Comparison of ENCODE assay signal across 10 cellular contexts in the genomic region with DNA sequence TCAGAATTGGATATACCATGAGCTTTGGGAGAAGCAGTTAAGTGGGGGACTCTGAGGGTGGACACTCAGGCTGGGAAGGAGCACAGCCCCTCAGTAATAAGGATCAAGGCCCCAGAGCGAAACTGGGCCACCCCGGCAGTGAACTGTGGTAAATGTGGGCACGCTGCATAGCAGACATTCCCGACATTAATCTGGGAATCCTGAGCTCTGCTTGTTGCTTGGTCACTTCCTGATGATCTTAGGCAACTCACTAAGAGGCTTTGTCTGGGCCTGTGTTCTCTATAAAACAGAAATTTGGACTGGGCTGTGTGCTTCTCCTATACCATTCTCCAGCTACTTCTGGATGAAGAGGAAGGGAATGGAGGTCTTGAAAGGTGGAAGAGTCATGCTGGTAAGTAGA. TPM values are rescaled to one million over a fixed set of nuclear protein-coding genes. Genes with fewer than 3 reads are reported as not detected.
DNase-seq lines count a peak whose midpoint lies in the region; ATAC-seq and TF ChIP-seq lines count a peak whose summit lies in the region.
"Had no signal": no experiment of that assay in that cellular context is flagged by ENCODE, and none has a peak within 500 bp of the region (broad histone marks: within the 10 kb centered on the region; RNA-seq: fewer than 3 reads in every experiment).

No MANE protein-coding gene starts in this region.

- H4K20me1 ChIP-seq in BLaER1 treated with 17β-estradiol and CSF1 and Interleukin-3, amounts not matched to agents 10 nM and 100 nM, result peaks cover 25 to 90% (median 64%) of the 10 kb centered on the region in 11 experiments; a peak in 19 of 22 replicates
- H4K20me1 ChIP-seq in Loucy (ENCODE audit: insufficient read depth, low read length, poor library complexity, severe bottlenecking) (peaks cover 24% of the 10 kb centered on the region), neural progenitor cell (ENCODE audit: low read depth) (peaks cover 9% of the 10 kb centered on the region)

- peaks cover 46 to 53% (median 50%) of the 10 kb centered on the region in 10 experiments for H3K4me1 ChIP-seq in BLaER1 treated with 17β-estradiol and CSF1 and Interleukin-3, amounts not matched to agents 10 nM and 100 nM
- H3K4me1 ChIP-seq in Loucy (ENCODE audit: insufficient read depth, low read length, poor library complexity, severe bottlenecking), result peaks cover 56% of the 10 kb centered on the region
- H3K4me1 ChIP-seq in neural progenitor cell, result peaks cover 7% of the 10 kb centered on the region

- 0 out of 22 replicates have a peak overlapping the region, but pooled peaks of 1 of the 11 experiments have one; percentile 12 for H3K9ac ChIP-seq in BLaER1 treated with 17β-estradiol and CSF1 and Interleukin-3, amounts not matched to agents 10 nM and 100 nM
- peak overlapping the region; percentile 68 for H3K9ac ChIP-seq in Loucy (ENCODE audit: low read depth, low read length, poor library complexity, severe bottlenecking)
- no peak overlapping the region for H3K9ac ChIP-seq in neural progenitor cell

- no peaks in the 10 kb centered on the region for H3K9me3 ChIP-seq in BLaER1 treated with 17β-estradiol and CSF1 and Interleukin-3, amounts not matched to agents 10 nM and 100 nM (replicated peaks in 1 of 11)
- no peaks in the 10 kb centered on the region for H3K9me3 ChIP-seq in Loucy (ENCODE audit: insufficient read depth, low read depth, low read length)
- H3K9me3 ChIP-seq in neural progenitor cell (ENCODE audit: low read depth), result no peaks in the 10 kb centered on the region

- H3K27me3 ChIP-seq in BLaER1 treated with 17β-estradiol and CSF1 and Interleukin-3, amounts not matched to agents 10 nM and 100 nM, result no peaks in the 10 kb centered on the region
- H3K27me3 ChIP-seq in Loucy (ENCODE audit: insufficient read depth, low read length, poor library complexity, severe bottlenecking) (no peaks in the 10 kb centered on the region), neural progenitor cell (no peaks in the 10 kb centered on the region)

- 0 out of 2 replicates have a peak, but pooled peaks cover 4% of the 10 kb centered on the region for H3F3A ChIP-seq in Loucy (ENCODE audit: low read depth)
- peaks cover 4% of the 10 kb centered on the region for H3F3A ChIP-seq in neural progenitor cell (ENCODE audit: low read depth)

- H3K36me3 ChIP-seq in BLaER1 treated with 17β-estradiol and CSF1 and Interleukin-3, amounts not matched to agents 10 nM and 100 nM, result peaks cover 10 to 25% (median 17%) of the 10 kb centered on the region in 11 experiments; a peak in 19 of 22 replicates
- no peaks in the 10 kb centered on the region for H3K36me3 ChIP-seq in Loucy (ENCODE audit: insufficient read depth, low read length)
- H3K36me3 ChIP-seq in neural progenitor cell, result no peaks in the 10 kb centered on the region

- H3K4me1 Mint-ChIP-seq in effector memory CD8-positive, alpha-beta T cell (ENCODE audit: low read depth in 2 of 2), result peaks cover 35 to 61% of the 10 kb centered on the region in 2 donors
- peaks cover 28% of the 10 kb centered on the region for H3K4me1 Mint-ChIP-seq in neural progenitor cell

- peak overlapping the region; percentile 14 to 31 for H3K27ac Mint-ChIP-seq in effector memory CD8-positive, alpha-beta T cell
- H3K27ac Mint-ChIP-seq in neural progenitor cell, result no peak overlapping the region

- no peak for DNase-seq in effector memory CD8-positive, alpha-beta T cell
- DNase-seq in neural progenitor cell (ENCODE audit: low spot score), result peak; percentile 28
- DNase-seq in stimulated activated CD4-positive, alpha-beta T cell treated with anti-CD3 and anti-CD28 coated beads, Interleukin-1b, Interleukin-23, amount 100 ng/mL, for 48 hours, result no peak
- DNase-seq in NCI-H446 (lab: John Stamatoyannopoulos, UW), result no peak
- DNase-seq: Calu3, NCI-H2081 had no signal

- H3K36me3 Mint-ChIP-seq in effector memory CD8-positive, alpha-beta T cell (ENCODE audit: insufficient read depth), result peaks cover 22% of the 10 kb centered on the region
- no peaks in the 10 kb centered on the region for H3K36me3 Mint-ChIP-seq in neural progenitor cell

- H3K9me2 ChIP-seq in Loucy (replicated peaks; ENCODE audit: low read depth, low read length), result no peaks in the 10 kb centered on the region

- H3K4me3 ChIP-seq in BLaER1 treated with 17β-estradiol and CSF1 and Interleukin-3, amounts not matched to agents 10 nM and 100 nM, result no peak overlapping the region
- peak overlapping the region; percentile 88 for H3K4me3 ChIP-seq in Loucy (ENCODE audit: low read length, poor library complexity, severe bottlenecking)
- H3K4me3 ChIP-seq in neural progenitor cell, result no peak overlapping the region

- H3K79me2 ChIP-seq in Loucy (ENCODE audit: insufficient read depth, low read length), result peaks cover 85% of the 10 kb centered on the region
- peaks cover 49% of the 10 kb centered on the region for H3K79me2 ChIP-seq in neural progenitor cell (ENCODE audit: low read depth)

- H2AFZ ChIP-seq in Loucy (ENCODE audit: low read length), result no peak overlapping the region
- H2AFZ ChIP-seq in neural progenitor cell (replicated peaks), result no peak overlapping the region

- no peak for TF ChIP-seq CTCF in Loucy (conservative IDR thresholded peaks at IDR 0.05; ENCODE audit: low read length)
- TF ChIP-seq CTCF in neural progenitor cell (IDR thresholded peaks at IDR 0.05), result no peak

- H3K27me3 Mint-ChIP-seq in effector memory CD8-positive, alpha-beta T cell, result no peaks in the 10 kb centered on the region
- H3K27me3 Mint-ChIP-seq in neural progenitor cell (ENCODE audit: insufficient read depth, low read depth), result no peaks in the 10 kb centered on the region

- no peaks in the 10 kb centered on the region for H3K9me3 Mint-ChIP-seq in effector memory CD8-positive, alpha-beta T cell
- no peaks in the 10 kb centered on the region for H3K9me3 Mint-ChIP-seq in neural progenitor cell

- peak overlapping the region in 8 of 11 experiments; percentile 7 to 51 (median 30); a peak in 11 of 22 replicates for H3K27ac ChIP-seq in BLaER1 treated with 17β-estradiol and CSF1 and Interleukin-3, amounts not matched to agents 10 nM and 100 nM
- H3K27ac ChIP-seq in neural progenitor cell, result no peak overlapping the region

- no peak overlapping the region for H3K4me3 Mint-ChIP-seq in effector memory CD8-positive, alpha-beta T cell
- no peak overlapping the region for H3K4me3 Mint-ChIP-seq in neural progenitor cell

- ATAC-seq in effector memory CD8-positive, alpha-beta T cell (replicated peaks), result no peak
- no peak for ATAC-seq in GM18861 (IDR thresholded peaks at IDR 0.05; ENCODE audit: unreplicated experiment)
- no peak for ATAC-seq in HG03342 (IDR thresholded peaks at IDR 0.05; ENCODE audit: unreplicated experiment)

- peak overlapping the region; percentile 2 to 75 (median 61); a peak in 17 of 22 replicates for H3K4me2 ChIP-seq in BLaER1 treated with 17β-estradiol and CSF1 and Interleukin-3, amounts not matched to agents 10 nM and 100 nM
- H3K4me2 ChIP-seq in Loucy (ENCODE audit: low read depth, low read length, poor library complexity, severe bottlenecking) (peak overlapping the region; percentile 91), neural progenitor cell (no peak overlapping the region)

RNA-seq across cellular contexts. Expression of gene TGFBRAP1, which starts 4.8 kb away (rescaled TPM):
- total RNA-seq in neural progenitor cell (ENCODE audit: low replicate concordance), result 13.8 and 14.0 TPM in 2 replicates

RNA-seq across cellular contexts. Expression of gene C2orf49, which starts 12.6 kb away (rescaled TPM):
- total RNA-seq in neural progenitor cell (ENCODE audit: low replicate concordance), result 29.7 and 42.9 TPM in 2 replicates
